28 cellular contexts compared by ENCODE assay signal in the genomic region with DNA sequence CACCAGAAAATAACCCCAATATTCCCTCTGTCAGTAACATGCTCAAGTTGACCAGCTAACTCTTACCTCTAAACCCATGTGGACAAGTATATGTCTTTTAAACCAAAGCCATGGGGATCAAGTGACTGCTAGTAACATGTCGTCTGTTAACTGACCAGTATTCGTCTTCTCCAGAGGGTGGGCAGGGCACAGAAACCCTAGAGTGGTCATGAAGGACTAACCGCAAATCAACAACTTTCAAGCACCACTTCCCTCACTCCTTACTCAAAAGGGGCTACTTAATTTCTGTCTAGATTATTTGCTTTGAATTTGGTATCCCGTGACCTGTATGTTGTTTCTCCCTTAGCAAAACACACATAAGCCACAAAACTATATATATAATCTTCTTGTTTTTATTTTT.
"Had no signal": no experiment of that assay in that cellular context is flagged by ENCODE, and none has a peak within 500 bp of the region (broad histone marks: within the 10 kb centered on the region; RNA-seq: fewer than 3 reads in every experiment).

No MANE protein-coding gene starts in this region.

- ATAC-seq: left cardiac atrium; left lobe of liver; mucosa of descending colon; naive thymus-derived CD4-positive, alpha-beta T cell; natural killer cell treated with Interleukin-12 subunit alpha and Interleukin-12 subunit beta and Interleukin-15 and Interleukin-18, amount 100 ng/mL, for 72 hours; pancreas; right cardiac atrium; sciatic nerve; stimulated activated effector memory CD8-positive, alpha-beta T cell treated with anti-CD3 and anti-CD28 coated beads, Interleukin-12 subunit alpha, Interleukin-12 subunit beta, amount 100 ng/mL, for 72 hours had no signal

- H3K36me3 Mint-ChIP-seq: natural killer cell treated with Interleukin-12 subunit alpha and Interleukin-12 subunit beta and Interleukin-15 and Interleukin-18, amount 100 ng/mL, for 72 hours had no signal

- H3K27me3 Mint-ChIP-seq: naive thymus-derived CD4-positive, alpha-beta T cell; natural killer cell treated with Interleukin-12 subunit alpha and Interleukin-12 subunit beta and Interleukin-15 and Interleukin-18, amount 100 ng/mL, for 72 hours; stimulated activated naive CD8-positive, alpha-beta T cell treated with anti-CD3 and anti-CD28 coated beads, Interleukin-15, Interleukin-2, amounts not matched to agents 100 ng/mL and 50 ng/mL, for 24 hours; type B pancreatic cell had no signal

- H3K4me1 ChIP-seq: pancreas, prostate gland had no signal

- DNase-seq: hippocampal formation; kidney glomerular epithelial cell; left cardiac atrium; midbrain; mucosa of descending colon; naive thymus-derived CD4-positive, alpha-beta T cell; pancreas; posterior cingulate gyrus; retina; right cardiac atrium; stimulated activated CD4-positive, alpha-beta T cell treated with anti-CD3 and anti-CD28 coated beads, Interleukin-12 subunit alpha, Interleukin-12 subunit beta, amount 100 ng/mL, for 4 hours; stimulated activated CD4-positive, alpha-beta T cell treated with anti-CD3 and anti-CD28 coated beads, Interleukin-15, amount 100 ng/mL, for 24 hours; stimulated activated CD4-positive, alpha-beta T cell treated with anti-CD3 and anti-CD28 coated beads, Interleukin-2, amount 100 ng/mL, for 24 hours; stimulated activated CD4-positive, alpha-beta T cell treated with anti-CD3 and anti-CD28 coated beads, Interleukin-4, amount 100 ng/mL, for 1 hour; stimulated activated naive CD4-positive, alpha-beta T cell had no signal

- H3K4me3 ChIP-seq: lung, mucosa of descending colon, pancreas, prostate gland, skin epidermis, suprapubic skin, thoracic aorta, tibial nerve, vagina had no signal

- H3K36me3 ChIP-seq: pancreas, prostate gland had no signal

- H3K27ac Mint-ChIP-seq: naive thymus-derived CD4-positive, alpha-beta T cell; natural killer cell treated with Interleukin-12 subunit alpha and Interleukin-12 subunit beta and Interleukin-15 and Interleukin-18, amount 100 ng/mL, for 72 hours; stimulated activated effector memory CD8-positive, alpha-beta T cell treated with anti-CD3 and anti-CD28 coated beads, Interleukin-12 subunit alpha, Interleukin-12 subunit beta, amount 100 ng/mL, for 72 hours; stimulated activated naive CD8-positive, alpha-beta T cell treated with anti-CD3 and anti-CD28 coated beads, Interleukin-15, Interleukin-2, amounts not matched to agents 100 ng/mL and 50 ng/mL, for 24 hours; type B pancreatic cell had no signal

- H3K9me3 ChIP-seq: mucosa of descending colon, pancreas, prostate gland, suprapubic skin, thoracic aorta, tibial nerve, vagina had no signal

- H3K27ac ChIP-seq: pancreas, prostate gland, skin epidermis, suprapubic skin, thoracic aorta, tibial nerve, vagina had no signal

- H3K9me3 Mint-ChIP-seq: natural killer cell treated with Interleukin-12 subunit alpha and Interleukin-12 subunit beta and Interleukin-15 and Interleukin-18, amount 100 ng/mL, for 72 hours; stimulated activated effector memory CD8-positive, alpha-beta T cell treated with anti-CD3 and anti-CD28 coated beads, Interleukin-12 subunit alpha, Interleukin-12 subunit beta, amount 100 ng/mL, for 72 hours; stimulated activated naive CD8-positive, alpha-beta T cell treated with anti-CD3 and anti-CD28 coated beads, Interleukin-15, Interleukin-2, amounts not matched to agents 100 ng/mL and 50 ng/mL, for 24 hours; type B pancreatic cell had no signal

- H3K27me3 ChIP-seq: pancreas, suprapubic skin, tibial nerve, vagina had no signal

- H3K4me3 Mint-ChIP-seq: naive thymus-derived CD4-positive, alpha-beta T cell; natural killer cell treated with Interleukin-12 subunit alpha and Interleukin-12 subunit beta and Interleukin-15 and Interleukin-18, amount 100 ng/mL, for 72 hours; stimulated activated effector memory CD8-positive, alpha-beta T cell treated with anti-CD3 and anti-CD28 coated beads, Interleukin-12 subunit alpha, Interleukin-12 subunit beta, amount 100 ng/mL, for 72 hours; stimulated activated naive CD8-positive, alpha-beta T cell treated with anti-CD3 and anti-CD28 coated beads, Interleukin-15, Interleukin-2, amounts not matched to agents 100 ng/mL and 50 ng/mL, for 24 hours; type B pancreatic cell had no signal

- H3K4me1 Mint-ChIP-seq: naive thymus-derived CD4-positive, alpha-beta T cell; stimulated activated effector memory CD8-positive, alpha-beta T cell treated with anti-CD3 and anti-CD28 coated beads, Interleukin-12 subunit alpha, Interleukin-12 subunit beta, amount 100 ng/mL, for 72 hours had no signal
